In genomic region chr3:43053291-43053690, GRCh38 we compare ENCODE assay signal across 26 cellular contexts.
"Had no signal": no experiment of that assay in that cellular context is flagged by ENCODE, and none has a peak within 500 bp of the region (broad histone marks: within the 10 kb centered on the region; RNA-seq: fewer than 3 reads in every experiment).

No MANE protein-coding gene starts in this region.

- H3K4me1 Mint-ChIP-seq: neural crest cell; stimulated activated naive CD8-positive, alpha-beta T cell treated with anti-CD3 and anti-CD28 coated beads, Interleukin-15, amount 100 ng/mL, for 72 hours had no signal

- H3K9me3 ChIP-seq: neutrophil had no signal

- H3K27me3 Mint-ChIP-seq: progenitor cell of endocrine pancreas; stimulated activated naive CD8-positive, alpha-beta T cell treated with anti-CD3 and anti-CD28 coated beads, Interleukin-15, amount 100 ng/mL, for 72 hours had no signal

- H3K4me3 Mint-ChIP-seq: effector memory CD8-positive, alpha-beta T cell; naive thymus-derived CD8-positive, alpha-beta T cell; neural crest cell; stimulated activated naive CD8-positive, alpha-beta T cell treated with anti-CD3 and anti-CD28 coated beads, Interleukin-15, amount 100 ng/mL, for 72 hours had no signal

- H3K27ac ChIP-seq: gastrocnemius medialis, hepatocyte, neutrophil, parathyroid adenoma, suprapubic skin, transverse colon, upper lobe of right lung, uterus had no signal

- H3K4me3 ChIP-seq: gastrocnemius medialis, hepatocyte, smooth muscle cell, suprapubic skin, transverse colon, upper lobe of right lung, uterus had no signal

- H3K27me3 ChIP-seq: gastrocnemius medialis, hepatocyte, neutrophil, suprapubic skin, transverse colon, upper lobe of right lung, uterus had no signal

- H3K27ac Mint-ChIP-seq: effector memory CD8-positive, alpha-beta T cell; naive thymus-derived CD8-positive, alpha-beta T cell; progenitor cell of endocrine pancreas; stimulated activated naive CD8-positive, alpha-beta T cell treated with anti-CD3 and anti-CD28 coated beads, Interleukin-15, amount 100 ng/mL, for 72 hours had no signal

- H3K36me3 ChIP-seq: gastrocnemius medialis, neutrophil, suprapubic skin, transverse colon, upper lobe of right lung, uterus had no signal

- DNase-seq: cortex of kidney; effector memory CD8-positive, alpha-beta T cell; foreskin fibroblast; gastrocnemius medialis; kidney glomerular epithelial cell; left colon; mesenchymal stem cell; midbrain; naive thymus-derived CD8-positive, alpha-beta T cell; stimulated activated CD4-positive, alpha-beta T cell treated with anti-CD3 and anti-CD28 coated beads, Interleukin-12 subunit alpha, Interleukin-12 subunit beta, amount 100 ng/mL, for 4 hours; stimulated activated CD4-positive, alpha-beta T cell treated with anti-CD3 and anti-CD28 coated beads, Interleukin-1b, Interleukin-23, amount 100 ng/mL, for 48 hours; stimulated activated CD4-positive, alpha-beta T cell treated with anti-CD3 and anti-CD28 coated beads, Interleukin-4, amount 100 ng/mL, for 1 hour; stimulated activated CD8-positive, alpha-beta memory T cell treated with anti-CD3 and anti-CD28 coated beads, Interleukin-4, amount 100 ng/mL, for 48 hours; stimulated activated naive CD4-positive, alpha-beta T cell; stimulated activated naive CD8-positive, alpha-beta T cell treated with anti-CD3 and anti-CD28 coated beads, Interleukin-15, amount 100 ng/mL, for 72 hours; transverse colon; upper lobe of right lung; uterus had no signal

- H3K4me1 ChIP-seq: gastrocnemius medialis, parathyroid adenoma, suprapubic skin, transverse colon, upper lobe of right lung, uterus had no signal

- ATAC-seq: effector memory CD8-positive, alpha-beta T cell; gastrocnemius medialis; left colon; naive thymus-derived CD8-positive, alpha-beta T cell; sciatic nerve; stimulated activated naive CD8-positive, alpha-beta T cell treated with anti-CD3 and anti-CD28 coated beads, Interleukin-15, amount 100 ng/mL, for 72 hours; upper lobe of right lung had no signal
